In genomic region chr3:64360261-64360660, GRCh38 we compare ENCODE assay signal across 21 cellular contexts.
"Had no signal": no experiment of that assay in that cellular context is flagged by ENCODE, and none has a peak within 500 bp of the region (broad histone marks: within the 10 kb centered on the region; RNA-seq: fewer than 3 reads in every experiment).

No MANE protein-coding gene starts in this region.

- H3K27ac ChIP-seq: hepatocyte, neutrophil, suprapubic skin, thyroid gland, uterus had no signal

- H3K36me3 ChIP-seq: neutrophil, suprapubic skin, thyroid gland, upper lobe of left lung, uterus had no signal

- H3K4me3 Mint-ChIP-seq: dendritic cell treated with granulocyte-macrophage colony-stimulating factor and Interleukin-4, amounts not matched to agents 40 ng/mL and 50 ng/mL, for 4 days; effector memory CD8-positive, alpha-beta T cell; naive B cell; nephron progenitor cell had no signal

- H3K4me1 ChIP-seq: uterus had no signal

- H3K9me3 Mint-ChIP-seq: dendritic cell treated with granulocyte-macrophage colony-stimulating factor and Interleukin-4, amounts not matched to agents 40 ng/mL and 50 ng/mL, for 4 days; nephron progenitor cell had no signal

- H3K4me3 ChIP-seq: hepatocyte, lung, smooth muscle cell, suprapubic skin, thyroid gland, upper lobe of left lung, uterus had no signal

- H3K27me3 Mint-ChIP-seq: dendritic cell treated with granulocyte-macrophage colony-stimulating factor and Interleukin-4, amounts not matched to agents 40 ng/mL and 50 ng/mL, for 4 days; effector memory CD8-positive, alpha-beta T cell had no signal

- H3K4me2 ChIP-seq: hepatocyte, smooth muscle cell had no signal

- H3K36me3 Mint-ChIP-seq: naive B cell had no signal

- ATAC-seq: effector memory CD8-positive, alpha-beta T cell; left colon; left ventricle myocardium superior; right cardiac atrium had no signal

- DNase-seq: effector memory CD8-positive, alpha-beta T cell; erythroblast; foreskin melanocyte; left colon; left ventricle myocardium superior; mesenchymal stem cell; midbrain; naive B cell; nephron progenitor cell; right cardiac atrium; stimulated activated CD4-positive, alpha-beta T cell treated with anti-CD3 and anti-CD28 coated beads, Interleukin-2, amount 100 ng/mL, for 48 hours; stimulated activated naive CD4-positive, alpha-beta T cell treated with Interleukin-2 at 50 U/mL for 16 hours; thyroid gland; uterus had no signal

- H3K27ac Mint-ChIP-seq: dendritic cell treated with granulocyte-macrophage colony-stimulating factor and Interleukin-4, amounts not matched to agents 40 ng/mL and 50 ng/mL, for 4 days; effector memory CD8-positive, alpha-beta T cell; naive B cell; nephron progenitor cell had no signal

- H2AFZ ChIP-seq: hepatocyte had no signal

- H3K79me2 ChIP-seq: hepatocyte had no signal

- H3K27me3 ChIP-seq: hepatocyte, neutrophil, suprapubic skin, thyroid gland, upper lobe of left lung, uterus had no signal
